In genomic region chr1:115660151-115660550, GRCh38 we compare ENCODE assay signal across 28 cellular contexts.
"Had no signal": no experiment of that assay in that cellular context is flagged by ENCODE, and none has a peak within 500 bp of the region (broad histone marks: within the 10 kb centered on the region; RNA-seq: fewer than 3 reads in every experiment).

No MANE protein-coding gene starts in this region.

- H3K4me2 ChIP-seq: neural progenitor cell had no signal

- H3K4me3 Mint-ChIP-seq: memory B cell; mesothelial cell of epicardium; naive B cell; nephron; neural progenitor cell; stimulated activated effector memory CD8-positive, alpha-beta T cell treated with anti-CD3 and anti-CD28 coated beads, Interleukin-12 subunit alpha, Interleukin-12 subunit beta, amount 100 ng/mL, for 72 hours; type B pancreatic cell had no signal

- H3K36me3 Mint-ChIP-seq: memory B cell, naive B cell had no signal

- H3K27ac ChIP-seq: dorsolateral prefrontal cortex, esophagus muscularis mucosa, foreskin keratinocyte, heart right ventricle, neural progenitor cell, psoas muscle, sigmoid colon, stomach, thyroid gland had no signal

- H2AFZ ChIP-seq: neural progenitor cell had no signal

- H3K4me3 ChIP-seq: dorsolateral prefrontal cortex, esophagus muscularis mucosa, heart right ventricle, lung, mucosa of descending colon, neural progenitor cell, psoas muscle, sigmoid colon, stomach, thyroid gland had no signal

- H3K27ac Mint-ChIP-seq: memory B cell; mesothelial cell of epicardium; naive B cell; neural progenitor cell; stimulated activated effector memory CD8-positive, alpha-beta T cell treated with anti-CD3 and anti-CD28 coated beads, Interleukin-12 subunit alpha, Interleukin-12 subunit beta, amount 100 ng/mL, for 72 hours; type B pancreatic cell had no signal

- DNase-seq: dorsolateral prefrontal cortex; effector CD4-positive, alpha-beta T cell; foreskin keratinocyte; glutamatergic neuron; heart right ventricle; hypothalamus; mucosa of descending colon; naive B cell; psoas muscle; right cardiac atrium; sigmoid colon; stimulated activated CD4-positive, alpha-beta T cell treated with anti-CD3 and anti-CD28 coated beads, Interleukin-2, amount 100 ng/mL, for 24 hours; stimulated activated CD4-positive, alpha-beta T cell treated with anti-CD3 and anti-CD28 coated beads, Interleukin-4, amount 100 ng/mL, for 24 hours; stimulated activated naive CD4-positive, alpha-beta T cell treated with Interleukin-2 at 50 U/mL for 16 hours; stomach; thyroid gland had no signal

- H3K36me3 ChIP-seq: neural progenitor cell had no signal

- H3K27me3 ChIP-seq: dorsolateral prefrontal cortex, esophagus muscularis mucosa, foreskin keratinocyte, heart right ventricle, neural progenitor cell, sigmoid colon, stomach, thyroid gland had no signal

- FAIRE-seq: colon, endothelial cell of umbilical vein, keratinocyte had no signal

- H3K27me3 Mint-ChIP-seq: memory B cell, type B pancreatic cell had no signal

- ATAC-seq: foreskin keratinocyte, heart right ventricle, left lobe of liver, mucosa of descending colon, psoas muscle, right cardiac atrium had no signal

- H3K4me1 ChIP-seq: neural progenitor cell, psoas muscle had no signal

- H3K9me3 ChIP-seq: esophagus muscularis mucosa, heart right ventricle, mucosa of descending colon, psoas muscle, sigmoid colon, stomach, thyroid gland had no signal

- H3K9ac ChIP-seq: neural progenitor cell had no signal

- H3K9me3 Mint-ChIP-seq: memory B cell; mesothelial cell of epicardium; naive B cell; nephron; neural progenitor cell; stimulated activated effector memory CD8-positive, alpha-beta T cell treated with anti-CD3 and anti-CD28 coated beads, Interleukin-12 subunit alpha, Interleukin-12 subunit beta, amount 100 ng/mL, for 72 hours; type B pancreatic cell had no signal

- H3K4me1 Mint-ChIP-seq: memory B cell had no signal
